Comparison of ENCODE assay signal across 8 cellular contexts in genomic region chr9:38620483-38621433, GRCh38. TPM values are rescaled to one million over a fixed set of nuclear protein-coding genes. Genes with fewer than 3 reads are reported as not detected.
A peak's percentile ranks its signal among the peaks of the same experiment; 100 is the strongest.
DNase-seq lines count a peak whose midpoint lies in the region; ATAC-seq, FAIRE-seq and TF ChIP-seq lines count a peak whose summit lies in the region.

TSS of gene ANKRD18A (minus strand) at chr9:38620596. CDS start at chr9:38620285, 311 bp downstream.

- POLR2A ChIA-PET in T-cell (lab: Charles Lee): no interaction called here
- POLR2A ChIA-PET in GM12878 (lab: Charles Lee): no interaction called here

- RAD21 ChIA-PET in GM12878 (lab: Charles Lee; ENCODE audit: unreplicated experiment): no interaction called here

- intact Hi-C loops in GM12878 (cut with micrococcal nuclease; ENCODE audit: unreplicated experiment): no loop called here

- H3K36me3 ChIP-seq in H7 (replicated peaks; ENCODE audit: control insufficient read depth, insufficient read depth, low read length): no peaks in the 10 kb centered on the region
- no peaks in the 10 kb centered on the region for H3K36me3 ChIP-seq in GM12878 (ENCODE audit: control insufficient read depth in 2 of 2, insufficient read depth in 2 of 2, low read length in 1 of 2)

- H3K9me3 Mint-ChIP-seq in T-cell: no peaks in the 10 kb centered on the region

- peak; percentile 44 for TF ChIP-seq RAD21 in GM12878 (IDR thresholded peaks at IDR 0.05; ENCODE audit: insufficient read depth, low read depth, low read length)

- CTCF ChIA-PET in T-cell (lab: Charles Lee) (no interaction called here), GM12878 (lab: Yijun Ruan, JAX) (no interaction called here)

- TF ChIP-seq POLR2A in NB4 (IDR thresholded peaks at IDR 0.05; ENCODE audit: extremely low read depth, insufficient read length) (peak; percentile 59), GM12878 (IDR thresholded peaks at IDR 0.05; ENCODE audit: low read depth, low read length) (no peak)

- no peaks in the 10 kb centered on the region for H3K4me1 ChIP-seq in GM12878 (ENCODE audit: control insufficient read depth, insufficient read depth, low read length)

- H3K4me2 ChIP-seq in GM12878 (ENCODE audit: control insufficient read depth, insufficient read depth): peak within 1 kb of the TSS; percentile 87

- no peaks in the 10 kb centered on the region for H3K36me3 Mint-ChIP-seq in T-cell

- SMC1A ChIA-PET in GM12878 (lab: Charles Lee; ENCODE audit: uncharacterized antibody, unreplicated experiment): no interaction called here

- ATAC-seq in T-cell (replicated peaks in 1 of 4) (peak; percentile 80 to 84 (median 81)), GM12878 (peak; percentile 91)

- H3K4me1 Mint-ChIP-seq in T-cell: peaks cover 10 to 20% (median 14%) of the 10 kb centered on the region in 3 donors

- TF ChIP-seq EP300 in GM12878 (IDR thresholded peaks at IDR 0.05; ENCODE audit: borderline replicate concordance in 1 of 2, control insufficient read depth in 1 of 2, low read depth in 2 of 2, low read length in 2 of 2): no peak

- in situ Hi-C loops in GM12878 (cut with MboI): no loop called here

- H3K27ac Mint-ChIP-seq in T-cell: peak within 1 kb of the TSS; percentile 58 to 77

- no peaks in the 10 kb centered on the region; the same call in 2 of the 3 replicates for H3K9me3 ChIP-seq in GM12878 (replicated peaks; ENCODE audit: control insufficient read depth, insufficient read depth, low read length)

- peak within 1 kb of the TSS; percentile 69 for H2AFZ ChIP-seq in GM12878 (ENCODE audit: control insufficient read depth, low read depth, low read length)

- 5% methylated on average over 69 of the region's 76 CpGs for whole genome bisulfite sequencing in GM12878 (ENCODE audit: insufficient coverage, insufficient replicate concordance, low lambda C conversion rate, missing lambda C conversion rate)

- H3K9ac ChIP-seq in GM12878 (ENCODE audit: control insufficient read depth, insufficient read depth, low read length): no peak within 1 kb of the TSS; the same call in 1 of the 2 replicates

- no peaks in the 10 kb centered on the region for H4K20me1 ChIP-seq in GM12878 (ENCODE audit: control insufficient read depth, insufficient read depth)

- BruUV-seq in GM12878 (replicated peaks; lab: Mats Ljungman, UMichigan): no TSS peak

- peak within 1 kb of the TSS; percentile 84 to 91 (median 86) for H3K4me3 Mint-ChIP-seq in T-cell

- peaks cover 31% of the 10 kb centered on the region for H3K27me3 ChIP-seq in H7 (ENCODE audit: control insufficient read depth, insufficient read depth, low read length)
- peaks cover 4 to 6% of the 10 kb centered on the region in 2 experiments for H3K27me3 ChIP-seq in GM12878 (replicated peaks in 1 of 2; ENCODE audit: control insufficient read depth in 2 of 2, insufficient read depth in 2 of 2, low read length in 1 of 2)

- peaks cover 20 to 39% of the 10 kb centered on the region in 2 donors for H3K27me3 Mint-ChIP-seq in T-cell

- H3K4me3 ChIP-seq in H7 (ENCODE audit: insufficient read depth, low read depth, low read length) (peak within 1 kb of the TSS; percentile 60), NB4 (ENCODE audit: low read depth, low read length) (peak within 1 kb of the TSS; percentile 66), GM12878 (peak within 1 kb of the TSS; percentile 27; the same call in 1 of the 2 replicates)

- no peaks in the 10 kb centered on the region for H3K79me2 ChIP-seq in GM12878 (ENCODE audit: control insufficient read depth, insufficient read depth, low read length)

- H3K27ac ChIP-seq in GM12878 (ENCODE audit: control insufficient read depth, insufficient read depth): no peak within 1 kb of the TSS

- DNase-seq in EL (peak; percentile 71), H7 (peak; percentile 89), NB4 (ENCODE audit: low read depth) (peak; percentile 89), T-cell (peak; percentile 31 to 70 (median 48)), GM12878 (ENCODE audit: low read depth, low spot score) (no peak), iPS DF 4.7 (ENCODE audit: extremely low read depth, low spot score) (peak; percentile 58), retina (peak; percentile 91), cortex of kidney (lab: John Stamatoyannopoulos, UW) (no peak)

- peak; percentile 36 for TF ChIP-seq CTCF in NB4 (IDR thresholded peaks at IDR 0.05; ENCODE audit: low read depth, low read length)
- TF ChIP-seq CTCF in GM12878 (IDR thresholded peaks at IDR 0.05 in 2 of 3, conservative IDR thresholded peaks at IDR 0.05 in 1 of 3; ENCODE audit: control insufficient read depth in 2 of 3, extremely low read depth in 1 of 3, insufficient read depth in 1 of 3, low read depth in 3 of 3, low read length in 3 of 3): peak; percentile 28 to 34 (median 30); a peak in 3 of 6 replicates

- no peak for FAIRE-seq in GM12878 (lab: Jason Lieb, UNC)

TF ChIP-seq in GM12878, 131 proteins besides CTCF, POLR2A, EP300 and RAD21 (continues in another document):
- TF ChIP-seq NR2C1 (IDR thresholded peaks at IDR 0.05) (no peak), YY1 (IDR thresholded peaks at IDR 0.05; ENCODE audit: low read depth, low read length) (0 out of 2 replicates have a peak, but pooled peaks have one; percentile 66), BHLHE40 (IDR thresholded peaks at IDR 0.05; ENCODE audit: borderline replicate concordance in 1 of 2, low read depth in 2 of 2, low read length in 1 of 2) (peak in 1 of 2 experiments; percentile 54; a peak in 1 of 4 replicates), IKZF1 (conservative IDR thresholded peaks at IDR 0.05) (peak; percentile 77), CBFB (IDR thresholded peaks at IDR 0.05; ENCODE audit: low read depth) (no peak), RELB (IDR thresholded peaks at IDR 0.05; ENCODE audit: low read depth) (no peak), CBX3 (IDR thresholded peaks at IDR 0.05; ENCODE audit: borderline replicate concordance, low read depth) (no peak), ATF2 (IDR thresholded peaks at IDR 0.05; ENCODE audit: low read length) (no peak), CREM (IDR thresholded peaks at IDR 0.05; ENCODE audit: low read depth) (no peak)

RNA-seq across cellular contexts. Expression of gene ANKRD18A, which starts in this region (rescaled TPM):
- 0.35 and 1.2 TPM in 2 replicates for total RNA-seq in H7 (2014; rRNA removed; shearing (Covaris generic))
- total RNA-seq in T-cell (10 to 100 TPM in 1 of 5 donors, 1 to 10 TPM in 4; 1.2 to 16.5 (median 5.1) TPM), GM12878 (2014; rRNA removed) (not detected in 2 replicates), GM12878 (2014; rRNA removed; fragmentation: Illumina TruSeq; extraction: Trizol) (not detected in 2 replicates), GM12878 (2021) (not detected in 2 replicates)
- total RNA-seq in GM12878 (2013; cell fraction: nucleolus; rRNA removed): not detected in 2 replicates
- not detected for polyA plus RNA-seq in GM12878 (2011; ENCODE audit: low read depth)
- polyA plus RNA-seq in GM12878 (2011; rRNA removed) (0.37 and 0.52 TPM in 2 replicates), GM12878 (2014; fragmentation: Illumina TruSeq; extraction: Trizol) (not detected in 2 replicates), GM12878 (2014; fragmentation: Nextera tagmentation; extraction: Ambion mirVana) (not detected), GM12878 (2014; rRNA removed) (not detected in 2 replicates), GM12878 (2016; fragmentation: Nextera tagmentation; extraction: Ambion mirVana) (not detected)
- 0.01 and 0.03 TPM in 2 replicates for polyA plus RNA-seq in GM12878 (2011; cell fraction: cytosol; rRNA removed)
- 0.09 and 0.85 TPM in 2 replicates for polyA plus RNA-seq in GM12878 (2011; cell fraction: nucleus; rRNA removed)
- 0.07 TPM in 1 of 2 replicates, not detected in the other for polyA plus RNA-seq in GM12878 (2012)
- 0.15 TPM in 1 of 2 replicates, not detected in the other for polyA minus RNA-seq in GM12878 (2011; rRNA and poly(A)+ RNA removed)
- polyA minus RNA-seq in GM12878 (2011; cell fraction: cytosol; rRNA and poly(A)+ RNA removed): not detected in 2 replicates
- polyA minus RNA-seq in GM12878 (2011; cell fraction: nucleus; rRNA and poly(A)+ RNA removed): 0.12 and 1.5 TPM in 2 replicates

Comparison
In these comparisons a context has a peak if more than half of its experiments do, and no peak if none do; other contexts are left out.
1. DNase-seq: peak in EL (single experiment), H7 (single experiment), NB4 (single experiment), T-cell (34 of 34), iPS DF 4.7 (single experiment) and retina (single experiment); none in GM12878 (single experiment) and cortex of kidney (single experiment).
2. Peak in every context shown above with its lines, with median percentiles within 50 percentile points of each other: H3K4me3 ChIP-seq.